ENCODE assay signal across 25 cellular contexts in the genomic region with DNA sequence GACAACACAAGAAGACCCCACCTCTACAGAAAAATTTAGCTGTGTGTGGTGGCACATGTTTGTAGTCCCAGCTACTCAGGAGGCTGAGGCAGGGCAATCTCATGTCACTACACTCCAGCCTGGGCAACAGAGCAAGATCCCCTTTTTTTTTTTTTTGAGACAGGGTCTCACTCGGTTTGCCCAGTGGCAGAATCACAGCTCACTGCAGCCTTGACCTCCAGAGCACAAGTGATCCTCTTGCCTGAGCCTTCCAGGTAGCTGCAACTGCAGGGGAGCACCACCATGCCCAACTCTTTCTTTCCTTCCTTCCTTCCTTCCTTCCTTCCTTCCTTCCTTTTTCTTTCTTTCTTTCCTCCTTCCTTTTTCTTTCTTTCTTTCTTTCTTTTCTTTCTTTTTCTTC. TPM values are rescaled to one million over a fixed set of nuclear protein-coding genes. Genes with fewer than 3 reads are reported as not detected.
DNase-seq lines count a peak whose midpoint lies in the region; ATAC-seq, FAIRE-seq and TF ChIP-seq lines count a peak whose summit lies in the region.
"Had no signal": no experiment of that assay in that cellular context is flagged by ENCODE, and none has a peak within 500 bp of the region (broad histone marks: within the 10 kb centered on the region; RNA-seq: fewer than 3 reads in every experiment).

No MANE protein-coding gene starts in this region.

- BruUV-seq in HepG2 (replicated peaks; lab: Mats Ljungman, UMichigan): no TSS peak

- in situ Hi-C loops in HepG2 (cut with HindIII; ENCODE audit: extremely low pct_ligation_motif_present, low pct_unique_long_range_greater_than_20kb): no loop called here

- no peak overlapping the region for H3K4me2 ChIP-seq in HepG2 (ENCODE audit: low read depth, low read length)
- H3K4me2 ChIP-seq: SK-N-SH had no signal

- WGBS in HepG2 (ENCODE audit: low lambda C conversion rate): 0% methylated on average over 1 of the region's 1 CpG
- no CpG with 5 or more reads among the region's 1 CpG for WGBS in right lobe of liver (ENCODE audit: insufficient coverage, low coverage, low lambda C conversion rate, missing lambda C conversion rate)

- H2AFZ ChIP-seq in HepG2 (ENCODE audit: low read length): no peak overlapping the region

- TF ChIP-seq POLR2A in HepG2 (IDR thresholded peaks at IDR 0.05; ENCODE audit: insufficient read depth in 1 of 2, low read depth in 2 of 2, low read length in 2 of 2) (no peak), right lobe of liver (IDR thresholded peaks at IDR 0.05) (no peak)

- no peak overlapping the region for H3K9ac ChIP-seq in HepG2 (ENCODE audit: insufficient read depth, low read depth, low read length)
- H3K9ac ChIP-seq: SK-N-SH had no signal

- TF ChIP-seq CTCF in HepG2 (CRISPR knock-in tag; IDR thresholded peaks at IDR 0.05) (no peak), right lobe of liver (IDR thresholded peaks at IDR 0.05) (no peak)

- no peak overlapping the region for H3K4me3 ChIP-seq in HepG2 (replicated peaks in 1 of 3; ENCODE audit: insufficient read depth in 1 of 3, low read depth in 2 of 3, low read length in 3 of 3)
- no peak overlapping the region for H3K4me3 ChIP-seq in right lobe of liver
- H3K4me3 ChIP-seq: HAP-1 had no signal

- no peaks in the 10 kb centered on the region for H3K36me3 ChIP-seq in HepG2 (replicated peaks in 1 of 2; ENCODE audit: control insufficient read depth in 1 of 2, insufficient read depth in 2 of 2, low read length in 2 of 2)
- H3K36me3 ChIP-seq in right lobe of liver: no peaks in the 10 kb centered on the region
- H3K36me3 ChIP-seq: HAP-1 had no signal

- no peaks in the 10 kb centered on the region for H3K9me3 ChIP-seq in HepG2 (ENCODE audit: low read length)
- no peaks in the 10 kb centered on the region for H3K9me3 ChIP-seq in right lobe of liver
- H3K9me3 ChIP-seq: HAP-1, SK-N-SH had no signal

- H3K27me3 ChIP-seq in HepG2 (ENCODE audit: control insufficient read depth in 1 of 2, insufficient read depth in 2 of 2, low read length in 2 of 2) (peaks cover 0 to 15% of the 10 kb centered on the region in 2 experiments; a peak in 2 of 5 replicates), right lobe of liver (no peaks in the 10 kb centered on the region)

- H4K20me1 ChIP-seq in HepG2 (ENCODE audit: insufficient read depth, low read length): no peaks in the 10 kb centered on the region

- FAIRE-seq in HepG2 (lab: Jason Lieb, UNC): no peak
- FAIRE-seq: GM12892 had no signal

- no peaks in the 10 kb centered on the region for H3K79me2 ChIP-seq in HepG2 (ENCODE audit: insufficient read depth, low read length)

- DNase-seq in HepG2 (ENCODE audit: low spot score): no peak
- DNase-seq in right lobe of liver: no peak
- DNase-seq in posterior vena cava (ENCODE audit: low spot score): peak; percentile 12
- no peak for DNase-seq in NCI-H2081 treated with DMSO at 0.1 percent for 48 hours (lab: John Stamatoyannopoulos, UW)
- DNase-seq in Kasumi-1 (lab: John Stamatoyannopoulos, UW): no peak
- DNase-seq: Calu3; DMS79 treated with DMSO at 0.1 percent for 48 hours; GF-D8; GOT3; Karpas-422; MV-4-11; NCI-H1105; NCI-H1436 treated with DMSO at 0.1 percent for 48 hours; NCI-H187 treated with DMSO at 0.1 percent for 48 hours; NCI-H2107; NCI-H524; NCI-H82; NK-92 treated with Interleukin-12 subunit alpha and Interleukin-12 subunit beta, amount 100 ng/mL, for 24 hours; PC-3; SK-N-SH had no signal

- ATAC-seq in HepG2: no peak
- ATAC-seq in right lobe of liver: no peak
- ATAC-seq: PC-3 had no signal

- TF ChIP-seq EP300 in HepG2 (IDR thresholded peaks at IDR 0.05; ENCODE audit: low read depth in 2 of 2, low read length in 2 of 2) (no peak), HepG2 (CRISPR knock-in tag; IDR thresholded peaks at IDR 0.05; ENCODE audit: borderline replicate concordance) (no peak)

- no peak for TF ChIP-seq RAD21 in HepG2 (CRISPR knock-in tag; IDR thresholded peaks at IDR 0.05)

- CTCF ChIA-PET in HepG2 (lab: Yijun Ruan, JAX; ENCODE audit: low intra/inter-chr PET ratio, low total read pairs): no interaction called here

- intact Hi-C loops in HepG2 (cut with micrococcal nuclease; ENCODE audit: unreplicated experiment) (no loop called here), right lobe of liver (cut with DNase I) (no loop called here), posterior vena cava (cut with DNase I) (no loop called here)

- no peak overlapping the region for H3K27ac ChIP-seq in HepG2 (ENCODE audit: extremely low read length, insufficient read depth, low read length)
- no peak overlapping the region for H3K27ac ChIP-seq in right lobe of liver

- POLR2A ChIA-PET in HepG2 (lab: Yijun Ruan, JAX): no interaction called here

- H3K4me1 ChIP-seq in HepG2 (ENCODE audit: insufficient read depth, low read length): 0 out of 2 replicates have a peak, but pooled peaks cover 4% of the 10 kb centered on the region
- H3K4me1 ChIP-seq in right lobe of liver: no peaks in the 10 kb centered on the region
- H3K4me1 ChIP-seq: HAP-1 had no signal

RNA-seq across cellular contexts. Expression of a gene that starts 4.2 kb away (rescaled TPM):
- total RNA-seq in HepG2 (2016; rRNA removed; fragmentation: Illumina TruSeq; extraction: Trizol) (not detected in 2 replicates), right lobe of liver (10 to 100 TPM; 25.7 to 59.0 (median 38.2) TPM), posterior vena cava (1 to 10 TPM; 2.2 to 6.6 TPM)
- total RNA-seq in HepG2 (2016; cell fraction: cytosol; rRNA removed; fragmentation: Illumina TruSeq; extraction: Trizol; ENCODE audit: low read depth): not detected in 2 replicates
- not detected in 2 replicates for total RNA-seq in HepG2 (2016; cell fraction: insoluble cytoplasmic fraction; rRNA removed; fragmentation: Illumina TruSeq; extraction: Trizol)
- not detected in 2 replicates for total RNA-seq in HepG2 (2016; cell fraction: membrane; rRNA removed; fragmentation: Illumina TruSeq; extraction: Trizol)
- not detected in 2 replicates for total RNA-seq in HepG2 (2016; cell fraction: nucleus; rRNA removed; fragmentation: Illumina TruSeq; extraction: Trizol)
- polyA plus RNA-seq in HepG2 (2011; rRNA removed): not detected in 2 replicates
- not detected in 2 replicates for polyA plus RNA-seq in HepG2 (2011; cell fraction: cytosol; rRNA removed)
- not detected in 2 replicates for polyA plus RNA-seq in HepG2 (2011; cell fraction: nucleus; rRNA removed)
- polyA plus RNA-seq in HepG2 (2012): not detected in 2 replicates
- not detected in 2 replicates for polyA plus RNA-seq in HepG2 (2016; cell fraction: cytosol; fragmentation: Illumina TruSeq; extraction: Trizol; ENCODE audit: low read depth)
- polyA plus RNA-seq in HepG2 (2016; cell fraction: insoluble cytoplasmic fraction; fragmentation: Illumina TruSeq; extraction: Trizol; ENCODE audit: low read depth): not detected in 2 replicates
- polyA plus RNA-seq in HepG2 (2016; cell fraction: membrane; fragmentation: Illumina TruSeq; extraction: Trizol; ENCODE audit: low read depth): not detected in 2 replicates
- polyA plus RNA-seq in HepG2 (2016; cell fraction: nucleus; fragmentation: Illumina TruSeq; extraction: Trizol; ENCODE audit: insufficient read depth, low read depth): not detected in 2 replicates
- not detected in 2 replicates for polyA minus RNA-seq in HepG2 (2011; rRNA and poly(A)+ RNA removed; ENCODE audit: low replicate concordance)
- not detected in 2 replicates for polyA minus RNA-seq in HepG2 (2011; cell fraction: cytosol; rRNA and poly(A)+ RNA removed)
- not detected in 2 replicates for polyA minus RNA-seq in HepG2 (2011; cell fraction: nucleus; rRNA and poly(A)+ RNA removed)
- total RNA-seq: A172, Calu3, M059J, PC-3 had no signal
- polyA plus RNA-seq: BJ, SK-N-SH had no signal

RNA-seq across cellular contexts. Expression of a gene that starts 11.2 kb away (rescaled TPM):
- not detected in 2 replicates for total RNA-seq in HepG2 (2016; rRNA removed; fragmentation: Illumina TruSeq; extraction: Trizol)
- not detected in 2 replicates for total RNA-seq in HepG2 (2016; cell fraction: cytosol; rRNA removed; fragmentation: Illumina TruSeq; extraction: Trizol; ENCODE audit: low read depth)
- total RNA-seq in HepG2 (2016; cell fraction: insoluble cytoplasmic fraction; rRNA removed; fragmentation: Illumina TruSeq; extraction: Trizol): not detected in 2 replicates
- total RNA-seq in HepG2 (2016; cell fraction: membrane; rRNA removed; fragmentation: Illumina TruSeq; extraction: Trizol): not detected in 2 replicates
- total RNA-seq in HepG2 (2016; cell fraction: nucleus; rRNA removed; fragmentation: Illumina TruSeq; extraction: Trizol): not detected in 2 replicates
- not detected in 2 replicates for polyA plus RNA-seq in HepG2 (2011; rRNA removed)
- polyA plus RNA-seq in HepG2 (2011; cell fraction: cytosol; rRNA removed): not detected in 2 replicates
- not detected in 2 replicates for polyA plus RNA-seq in HepG2 (2011; cell fraction: nucleus; rRNA removed)
- not detected in 2 replicates for polyA plus RNA-seq in HepG2 (2012)
- not detected in 2 replicates for polyA plus RNA-seq in HepG2 (2016; cell fraction: cytosol; fragmentation: Illumina TruSeq; extraction: Trizol; ENCODE audit: low read depth)
- polyA plus RNA-seq in HepG2 (2016; cell fraction: insoluble cytoplasmic fraction; fragmentation: Illumina TruSeq; extraction: Trizol; ENCODE audit: low read depth): not detected in 2 replicates
- not detected in 2 replicates for polyA plus RNA-seq in HepG2 (2016; cell fraction: membrane; fragmentation: Illumina TruSeq; extraction: Trizol; ENCODE audit: low read depth)
- not detected in 2 replicates for polyA plus RNA-seq in HepG2 (2016; cell fraction: nucleus; fragmentation: Illumina TruSeq; extraction: Trizol; ENCODE audit: insufficient read depth, low read depth)
- polyA minus RNA-seq in HepG2 (2011; rRNA and poly(A)+ RNA removed; ENCODE audit: low replicate concordance): not detected in 2 replicates
- polyA minus RNA-seq in HepG2 (2011; cell fraction: cytosol; rRNA and poly(A)+ RNA removed): not detected in 2 replicates
- not detected in 2 replicates for polyA minus RNA-seq in HepG2 (2011; cell fraction: nucleus; rRNA and poly(A)+ RNA removed)
- total RNA-seq in right lobe of liver: 1 to 10 TPM in 4 of 6 experiments, under 1 TPM in 2; 0.42 to 6.7 (median 2.8) TPM
- total RNA-seq in posterior vena cava: 10 to 100 TPM; 13.4 to 23.0 TPM
- total RNA-seq: A172, Calu3, M059J, PC-3 had no signal
- polyA plus RNA-seq: BJ, SK-N-SH had no signal

RNA-seq across cellular contexts. Expression of a gene that starts 26.9 kb away (rescaled TPM):
- total RNA-seq in HepG2 (2016; rRNA removed; fragmentation: Illumina TruSeq; extraction: Trizol) (not detected in 2 replicates), right lobe of liver (10 to 100 TPM; 12.8 to 64.8 (median 20.8) TPM), posterior vena cava (under 1 TPM in 1 of 2 donors, not detected in 1; 0.38 TPM)
- total RNA-seq in HepG2 (2016; cell fraction: cytosol; rRNA removed; fragmentation: Illumina TruSeq; extraction: Trizol; ENCODE audit: low read depth): not detected in 2 replicates
- not detected in 2 replicates for total RNA-seq in HepG2 (2016; cell fraction: insoluble cytoplasmic fraction; rRNA removed; fragmentation: Illumina TruSeq; extraction: Trizol)
- total RNA-seq in HepG2 (2016; cell fraction: membrane; rRNA removed; fragmentation: Illumina TruSeq; extraction: Trizol): not detected in 2 replicates
- not detected in 2 replicates for total RNA-seq in HepG2 (2016; cell fraction: nucleus; rRNA removed; fragmentation: Illumina TruSeq; extraction: Trizol)
- 0.07 TPM in 1 of 2 replicates, not detected in the other for polyA plus RNA-seq in HepG2 (2011; rRNA removed)
- not detected in 2 replicates for polyA plus RNA-seq in HepG2 (2011; cell fraction: cytosol; rRNA removed)
- polyA plus RNA-seq in HepG2 (2011; cell fraction: nucleus; rRNA removed): not detected in 2 replicates
- not detected in 2 replicates for polyA plus RNA-seq in HepG2 (2012)
- not detected in 2 replicates for polyA plus RNA-seq in HepG2 (2016; cell fraction: cytosol; fragmentation: Illumina TruSeq; extraction: Trizol; ENCODE audit: low read depth)
- polyA plus RNA-seq in HepG2 (2016; cell fraction: insoluble cytoplasmic fraction; fragmentation: Illumina TruSeq; extraction: Trizol; ENCODE audit: low read depth): not detected in 2 replicates
- not detected in 2 replicates for polyA plus RNA-seq in HepG2 (2016; cell fraction: membrane; fragmentation: Illumina TruSeq; extraction: Trizol; ENCODE audit: low read depth)
- not detected in 2 replicates for polyA plus RNA-seq in HepG2 (2016; cell fraction: nucleus; fragmentation: Illumina TruSeq; extraction: Trizol; ENCODE audit: insufficient read depth, low read depth)
- polyA minus RNA-seq in HepG2 (2011; rRNA and poly(A)+ RNA removed; ENCODE audit: low replicate concordance): not detected in 2 replicates
- polyA minus RNA-seq in HepG2 (2011; cell fraction: cytosol; rRNA and poly(A)+ RNA removed): not detected in 2 replicates
- polyA minus RNA-seq in HepG2 (2011; cell fraction: nucleus; rRNA and poly(A)+ RNA removed): not detected in 2 replicates
- total RNA-seq: Calu3, M059J, PC-3 had no signal
- polyA plus RNA-seq: BJ, SK-N-SH had no signal

RNA-seq across cellular contexts. Expression of a gene that starts 34.2 kb away (rescaled TPM):
- total RNA-seq in HepG2 (2016; rRNA removed; fragmentation: Illumina TruSeq; extraction: Trizol) (not detected in 2 replicates), right lobe of liver (under 1 TPM in 2 of 6 experiments, not detected in 4; 0.18 to 0.29 TPM), posterior vena cava (under 1 TPM; 0.23 to 0.71 TPM)
- not detected in 2 replicates for total RNA-seq in HepG2 (2016; cell fraction: cytosol; rRNA removed; fragmentation: Illumina TruSeq; extraction: Trizol; ENCODE audit: low read depth)
- total RNA-seq in HepG2 (2016; cell fraction: insoluble cytoplasmic fraction; rRNA removed; fragmentation: Illumina TruSeq; extraction: Trizol): not detected in 2 replicates
- total RNA-seq in HepG2 (2016; cell fraction: membrane; rRNA removed; fragmentation: Illumina TruSeq; extraction: Trizol): not detected in 2 replicates
- not detected in 2 replicates for total RNA-seq in HepG2 (2016; cell fraction: nucleus; rRNA removed; fragmentation: Illumina TruSeq; extraction: Trizol)
- polyA plus RNA-seq in HepG2 (2011; rRNA removed): not detected in 2 replicates
- polyA plus RNA-seq in HepG2 (2011; cell fraction: cytosol; rRNA removed): 0.03 TPM in 1 of 2 replicates, not detected in the other
- 0.09 TPM in 1 of 2 replicates, not detected in the other for polyA plus RNA-seq in HepG2 (2011; cell fraction: nucleus; rRNA removed)
- not detected in 2 replicates for polyA plus RNA-seq in HepG2 (2012)
- polyA plus RNA-seq in HepG2 (2016; cell fraction: cytosol; fragmentation: Illumina TruSeq; extraction: Trizol; ENCODE audit: low read depth): not detected in 2 replicates
- polyA plus RNA-seq in HepG2 (2016; cell fraction: insoluble cytoplasmic fraction; fragmentation: Illumina TruSeq; extraction: Trizol; ENCODE audit: low read depth): not detected in 2 replicates
- polyA plus RNA-seq in HepG2 (2016; cell fraction: membrane; fragmentation: Illumina TruSeq; extraction: Trizol; ENCODE audit: low read depth): not detected in 2 replicates
- not detected in 2 replicates for polyA plus RNA-seq in HepG2 (2016; cell fraction: nucleus; fragmentation: Illumina TruSeq; extraction: Trizol; ENCODE audit: insufficient read depth, low read depth)
- 0.14 TPM in 1 of 2 replicates, not detected in the other for polyA minus RNA-seq in HepG2 (2011; rRNA and poly(A)+ RNA removed; ENCODE audit: low replicate concordance)
- polyA minus RNA-seq in HepG2 (2011; cell fraction: cytosol; rRNA and poly(A)+ RNA removed): not detected in 2 replicates
- polyA minus RNA-seq in HepG2 (2011; cell fraction: nucleus; rRNA and poly(A)+ RNA removed): not detected in 2 replicates
- total RNA-seq: A172, Calu3, M059J, PC-3 had no signal
- polyA plus RNA-seq: BJ, SK-N-SH had no signal

RNA-seq across cellular contexts. Expression of a gene that starts 55.5 kb away (rescaled TPM):
- 74.8 and 78.7 TPM in 2 replicates for total RNA-seq in HepG2 (2016; rRNA removed; fragmentation: Illumina TruSeq; extraction: Trizol)
- total RNA-seq in HepG2 (2016; cell fraction: cytosol; rRNA removed; fragmentation: Illumina TruSeq; extraction: Trizol; ENCODE audit: low read depth): 73.7 and 88.2 TPM in 2 replicates
- total RNA-seq in HepG2 (2016; cell fraction: insoluble cytoplasmic fraction; rRNA removed; fragmentation: Illumina TruSeq; extraction: Trizol): 85.8 and 87.4 TPM in 2 replicates
- total RNA-seq in HepG2 (2016; cell fraction: membrane; rRNA removed; fragmentation: Illumina TruSeq; extraction: Trizol): 66.2 and 93.1 TPM in 2 replicates
- 38.3 and 41.5 TPM in 2 replicates for total RNA-seq in HepG2 (2016; cell fraction: nucleus; rRNA removed; fragmentation: Illumina TruSeq; extraction: Trizol)
- polyA plus RNA-seq in HepG2 (2011; rRNA removed): 38.5 and 53.6 TPM in 2 replicates
- polyA plus RNA-seq in HepG2 (2011; cell fraction: cytosol; rRNA removed): 23.1 and 50.4 TPM in 2 replicates
- 17.6 and 18.8 TPM in 2 replicates for polyA plus RNA-seq in HepG2 (2011; cell fraction: nucleus; rRNA removed)
- 25.3 and 48.3 TPM in 2 replicates for polyA plus RNA-seq in HepG2 (2012)
- 68.2 and 80.1 TPM in 2 replicates for polyA plus RNA-seq in HepG2 (2016; cell fraction: cytosol; fragmentation: Illumina TruSeq; extraction: Trizol; ENCODE audit: low read depth)
- 78.0 and 80.4 TPM in 2 replicates for polyA plus RNA-seq in HepG2 (2016; cell fraction: insoluble cytoplasmic fraction; fragmentation: Illumina TruSeq; extraction: Trizol; ENCODE audit: low read depth)
- polyA plus RNA-seq in HepG2 (2016; cell fraction: membrane; fragmentation: Illumina TruSeq; extraction: Trizol; ENCODE audit: low read depth): 55.0 and 69.6 TPM in 2 replicates
- polyA plus RNA-seq in HepG2 (2016; cell fraction: nucleus; fragmentation: Illumina TruSeq; extraction: Trizol; ENCODE audit: insufficient read depth, low read depth): 68.2 and 71.7 TPM in 2 replicates
- polyA minus RNA-seq in HepG2 (2011; rRNA and poly(A)+ RNA removed; ENCODE audit: low replicate concordance): 46.6 and 82.5 TPM in 2 replicates
- polyA minus RNA-seq in HepG2 (2011; cell fraction: cytosol; rRNA and poly(A)+ RNA removed): 36.2 and 41.8 TPM in 2 replicates
- polyA minus RNA-seq in HepG2 (2011; cell fraction: nucleus; rRNA and poly(A)+ RNA removed): 1.1 and 1.3 TPM in 2 replicates
- 10 to 100 TPM; 41.7 to 66.5 (median 52.0) TPM for total RNA-seq in right lobe of liver
- 10 to 100 TPM; 71.9 to 83.5 TPM for total RNA-seq in posterior vena cava

Comparison
In these comparisons a context has a peak if more than half of its experiments do, and no peak if none do; other contexts are left out.
1. RNA of a gene that starts 26.9 kb away (total RNA-seq): 12.8 to 64.8 TPM in right lobe of liver; 0.38 TPM in posterior vena cava and not detected in HepG2; every median in the first group is over 10 times any median in the second.